7 cellular contexts compared by ENCODE assay signal in the genomic region with DNA sequence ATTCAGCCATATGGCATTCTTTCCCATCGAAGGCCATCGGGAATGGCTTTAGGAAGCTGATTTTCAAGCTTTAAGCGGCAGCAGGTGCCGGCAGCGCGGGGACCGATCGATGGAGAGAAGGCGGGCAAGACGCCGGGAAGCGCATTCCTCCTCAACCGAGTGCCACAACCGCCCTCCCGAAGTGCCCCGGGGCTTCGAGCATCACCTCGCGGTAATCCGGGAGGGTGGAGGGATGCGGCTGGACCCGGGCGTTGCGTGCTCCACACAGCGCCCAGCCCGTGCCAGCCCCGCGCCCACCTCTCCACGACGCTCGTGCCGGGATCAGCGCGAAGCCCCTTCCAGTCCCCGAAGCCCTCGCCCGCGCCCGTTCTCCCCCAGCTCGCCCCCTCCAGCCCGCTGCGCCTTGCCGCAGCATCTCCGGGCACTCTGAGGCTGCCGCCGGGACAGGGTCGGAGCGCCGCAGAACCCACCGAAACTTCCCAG. TPM values are rescaled to one million over a fixed set of nuclear protein-coding genes. Genes with fewer than 3 reads are reported as not detected.
DNase-seq lines count a peak whose midpoint lies in the region; ATAC-seq, FAIRE-seq and TF ChIP-seq lines count a peak whose summit lies in the region.

No MANE protein-coding gene starts in this region.

- POLR2A ChIA-PET in HEK293T (lab: Yijun Ruan, JAX) (interaction anchor here (1.1 kb wide), 1 partner anchor 74 kb away, joined by 5 read pairs; the partner anchor contains the start of gene METAP2), HepG2 (lab: Yijun Ruan, JAX) (no interaction called here)

- H3K36me3 ChIP-seq in HepG2 (replicated peaks in 1 of 2; ENCODE audit: control insufficient read depth in 1 of 2, insufficient read depth in 2 of 2, low read length in 2 of 2) = no peaks in the 10 kb centered on the region

- 67% methylated on average over 36 of the region's 50 CpGs for WGBS in HepG2 (ENCODE audit: low lambda C conversion rate)

- FAIRE-seq in HepG2 (lab: Jason Lieb, UNC) (no peak), GM19239 (lab: Jason Lieb, UNC) (no peak)

- no peak overlapping the region for H2AFZ ChIP-seq in HepG2 (ENCODE audit: low read length)

- no peaks in the 10 kb centered on the region for H4K20me1 ChIP-seq in HepG2 (ENCODE audit: insufficient read depth, low read length)

- no peak; the same call in 1 of the 3 replicates for ATAC-seq in HepG2

- TF ChIP-seq EP300 in HepG2 (IDR thresholded peaks at IDR 0.05; ENCODE audit: low read depth in 2 of 2, low read length in 2 of 2) (no peak), HepG2 (CRISPR knock-in tag; IDR thresholded peaks at IDR 0.05; ENCODE audit: borderline replicate concordance) (no peak)

- H3K27ac ChIP-seq in HepG2 (ENCODE audit: extremely low read length, insufficient read depth, low read length) = no peak overlapping the region

- H3K4me3 ChIP-seq in HepG2 (replicated peaks in 1 of 3; ENCODE audit: insufficient read depth in 1 of 3, low read depth in 2 of 3, low read length in 3 of 3) = peak overlapping the region; percentile 37 to 60 (median 49); a peak in 4 of 6 replicates

- no peak for TF ChIP-seq CTCF in HepG2 (CRISPR knock-in tag; IDR thresholded peaks at IDR 0.05)

- in situ Hi-C loops in HepG2 (cut with HindIII; ENCODE audit: extremely low pct_ligation_motif_present, low pct_unique_long_range_greater_than_20kb) = loop anchor here (25.0 kb wide), 1 partner anchor 436 kb away; no protein-coding TSS in a partner anchor

- H3K4me1 ChIP-seq in HepG2 (ENCODE audit: insufficient read depth, low read length) = no peaks in the 10 kb centered on the region

- H3K27me3 ChIP-seq in HepG2 (ENCODE audit: control insufficient read depth in 1 of 2, insufficient read depth in 2 of 2, low read length in 2 of 2) = peaks cover 0 to 35% of the 10 kb centered on the region in 2 experiments; a peak in 2 of 5 replicates

- TF ChIP-seq RAD21 in HepG2 (CRISPR knock-in tag; IDR thresholded peaks at IDR 0.05) = no peak

- H3K4me2 ChIP-seq in HepG2 (ENCODE audit: low read depth, low read length) = peak overlapping the region; percentile 49

- H3K79me2 ChIP-seq in HepG2 (ENCODE audit: insufficient read depth, low read length) = no peaks in the 10 kb centered on the region

- DNase-seq in HEK293T (ENCODE audit: extremely low spot score) (peak; percentile 58), T-helper 2 cell (peak in 3 of 5 experiments; percentile 3 to 24 (median 7)), cerebellar cortex (ENCODE audit: low spot score) (peak; percentile 52), HepG2 (ENCODE audit: low spot score) (no peak), COLO829 (ENCODE audit: low spot score) (no peak), GM19239 (ENCODE audit: insufficient read length, low spot score) (no peak)
- DNase-seq in stimulated activated CD4-positive, alpha-beta T cell treated with anti-CD3 and anti-CD28 coated beads, TNF-alpha, amount 100 ng/mL, for 4 hours (ENCODE audit: low read depth in 3 of 3) = peak in 2 of 3 experiments; percentile 5 to 31

- intact Hi-C loops in HepG2 (cut with micrococcal nuclease; ENCODE audit: unreplicated experiment) = no loop called here

- CTCF ChIA-PET in HEK293T (lab: Yijun Ruan, JAX) (interaction anchor here (0.6 to 1.8 kb wide), 2 partner anchors 27 to 50 kb away, joined by 4 to 5 read pairs; no protein-coding TSS in a partner anchor), HepG2 (lab: Yijun Ruan, JAX; ENCODE audit: low intra/inter-chr PET ratio, low total read pairs) (no interaction called here)

- no peak overlapping the region for H3K9ac ChIP-seq in HepG2 (ENCODE audit: insufficient read depth, low read depth, low read length)

- H3K9me3 ChIP-seq in HepG2 (ENCODE audit: low read length) = peaks cover 4% of the 10 kb centered on the region

- no TSS peak for BruUV-seq in HepG2 (replicated peaks; lab: Mats Ljungman, UMichigan)

- no peak for TF ChIP-seq POLR2A in HepG2 (IDR thresholded peaks at IDR 0.05; ENCODE audit: insufficient read depth in 1 of 2, low read depth in 2 of 2, low read length in 2 of 2)

TF ChIP-seq in HEK293T, 16 proteins besides CTCF, POLR2A, EP300 and RAD21:
- TF ChIP-seq FOXM1 (IDR thresholded peaks at IDR 0.05; ENCODE audit: borderline replicate concordance) (no peak), CTBP1 (IDR thresholded peaks at IDR 0.05; ENCODE audit: borderline replicate concordance) (peak; percentile 43; the same call in 1 of the 2 replicates), L3MBTL2 (conservative IDR thresholded peaks at IDR 0.05) (peak; percentile 95), ARNT (IDR thresholded peaks at IDR 0.05) (no peak)

TF ChIP-seq in HepG2, 621 proteins besides CTCF, POLR2A, EP300 and RAD21:
- TF ChIP-seq NFE2L2 (IDR thresholded peaks at IDR 0.05; ENCODE audit: low read length) (no peak), KAT7 (CRISPR knock-in tag; IDR thresholded peaks at IDR 0.05; ENCODE audit: borderline replicate concordance) (no peak), ZFP41 (CRISPR knock-in tag; IDR thresholded peaks at IDR 0.05; ENCODE audit: borderline replicate concordance) (no peak), ADNP (CRISPR knock-in tag; IDR thresholded peaks at IDR 0.05) (no peak), ZNF34 (CRISPR knock-in tag; IDR thresholded peaks at IDR 0.05; ENCODE audit: borderline replicate concordance) (no peak), ZNF546 (CRISPR knock-in tag; conservative IDR thresholded peaks at IDR 0.05) (no peak), SALL1 (CRISPR knock-in tag; IDR thresholded peaks at IDR 0.05) (no peak), TGIF2 (CRISPR knock-in tag; IDR thresholded peaks at IDR 0.05) (no peak), ZNF10 (CRISPR knock-in tag; IDR thresholded peaks at IDR 0.05; ENCODE audit: borderline replicate concordance, low read depth) (no peak), MYPOP (CRISPR knock-in tag; IDR thresholded peaks at IDR 0.05) (no peak), ZNF691 (CRISPR knock-in tag; IDR thresholded peaks at IDR 0.05; ENCODE audit: borderline replicate concordance, low read depth) (no peak), ZBTB38 (CRISPR knock-in tag; IDR thresholded peaks at IDR 0.05) (no peak), SP2 (CRISPR knock-in tag; IDR thresholded peaks at IDR 0.05) (no peak)
- TF ChIP-seq, protein P1, sequence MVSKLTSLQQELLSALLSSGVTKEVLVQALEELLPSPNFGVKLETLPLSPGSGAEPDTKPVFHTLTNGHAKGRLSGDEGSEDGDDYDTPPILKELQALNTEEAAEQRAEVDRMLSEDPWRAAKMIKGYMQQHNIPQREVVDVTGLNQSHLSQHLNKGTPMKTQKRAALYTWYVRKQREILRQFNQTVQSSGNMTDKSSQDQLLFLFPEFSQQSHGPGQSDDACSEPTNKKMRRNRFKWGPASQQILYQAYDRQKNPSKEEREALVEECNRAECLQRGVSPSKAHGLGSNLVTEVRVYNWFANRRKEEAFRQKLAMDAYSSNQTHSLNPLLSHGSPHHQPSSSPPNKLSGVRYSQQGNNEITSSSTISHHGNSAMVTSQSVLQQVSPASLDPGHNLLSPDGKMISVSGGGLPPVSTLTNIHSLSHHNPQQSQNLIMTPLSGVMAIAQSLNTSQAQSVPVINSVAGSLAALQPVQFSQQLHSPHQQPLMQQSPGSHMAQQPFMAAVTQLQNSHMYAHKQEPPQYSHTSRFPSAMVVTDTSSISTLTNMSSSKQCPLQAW (CRISPR knock-in tag; IDR thresholded peaks at IDR 0.05) = no peak

RNA-seq across cellular contexts. Expression of gene USP44, which starts 3.2 kb away (rescaled TPM):
- 0.07 and 0.11 TPM in 2 replicates for total RNA-seq in HepG2 (2016; rRNA removed; fragmentation: Illumina TruSeq; extraction: Trizol)
- total RNA-seq in HepG2 (2016; cell fraction: cytosol; rRNA removed; fragmentation: Illumina TruSeq; extraction: Trizol; ENCODE audit: low read depth) = 0.35 TPM in 1 of 2 replicates, not detected in the other
- total RNA-seq in HepG2 (2016; cell fraction: insoluble cytoplasmic fraction; rRNA removed; fragmentation: Illumina TruSeq; extraction: Trizol) = 0.11 and 0.12 TPM in 2 replicates
- 0.22 TPM in 1 of 2 replicates, not detected in the other for total RNA-seq in HepG2 (2016; cell fraction: membrane; rRNA removed; fragmentation: Illumina TruSeq; extraction: Trizol)
- total RNA-seq in HepG2 (2016; cell fraction: nucleus; rRNA removed; fragmentation: Illumina TruSeq; extraction: Trizol) = not detected in 2 replicates
- polyA plus RNA-seq in HepG2 (2011; rRNA removed) = 0.04 and 0.05 TPM in 2 replicates
- 0.08 TPM in 1 of 2 replicates, not detected in the other for polyA plus RNA-seq in HepG2 (2011; cell fraction: cytosol; rRNA removed)
- polyA plus RNA-seq in HepG2 (2011; cell fraction: nucleus; rRNA removed) = 0.06 TPM in 1 of 2 replicates, not detected in the other
- polyA plus RNA-seq in HepG2 (2012) = 0.11 and 0.12 TPM in 2 replicates
- not detected in 2 replicates for polyA plus RNA-seq in HepG2 (2016; cell fraction: cytosol; fragmentation: Illumina TruSeq; extraction: Trizol; ENCODE audit: low read depth)
- polyA plus RNA-seq in HepG2 (2016; cell fraction: insoluble cytoplasmic fraction; fragmentation: Illumina TruSeq; extraction: Trizol; ENCODE audit: low read depth) = 0.09 TPM in 1 of 2 replicates, not detected in the other
- polyA plus RNA-seq in HepG2 (2016; cell fraction: membrane; fragmentation: Illumina TruSeq; extraction: Trizol; ENCODE audit: low read depth) = not detected in 2 replicates
- 0.79 TPM in 1 of 2 replicates, not detected in the other for polyA plus RNA-seq in HepG2 (2016; cell fraction: nucleus; fragmentation: Illumina TruSeq; extraction: Trizol; ENCODE audit: insufficient read depth, low read depth)
- polyA minus RNA-seq in HepG2 (2011; rRNA and poly(A)+ RNA removed; ENCODE audit: low replicate concordance) = not detected in 2 replicates
- polyA minus RNA-seq in HepG2 (2011; cell fraction: cytosol; rRNA and poly(A)+ RNA removed) = not detected in 2 replicates
- polyA minus RNA-seq in HepG2 (2011; cell fraction: nucleus; rRNA and poly(A)+ RNA removed) = not detected in 2 replicates

Comparison
In these comparisons a context has a peak if more than half of its experiments do, and no peak if none do; other contexts are left out.
1. DNase-seq: peak in HEK293T (single experiment), T-helper 2 cell (3 of 5), cerebellar cortex (single experiment) and stimulated activated CD4-positive, alpha-beta T cell treated with anti-CD3 and anti-CD28 coated beads, TNF-alpha, amount 100 ng/mL, for 4 hours (2 of 3); none in HepG2 (single experiment), COLO829 (single experiment) and GM19239 (single experiment).